20 cellular contexts compared by ENCODE assay signal in the genomic region with DNA sequence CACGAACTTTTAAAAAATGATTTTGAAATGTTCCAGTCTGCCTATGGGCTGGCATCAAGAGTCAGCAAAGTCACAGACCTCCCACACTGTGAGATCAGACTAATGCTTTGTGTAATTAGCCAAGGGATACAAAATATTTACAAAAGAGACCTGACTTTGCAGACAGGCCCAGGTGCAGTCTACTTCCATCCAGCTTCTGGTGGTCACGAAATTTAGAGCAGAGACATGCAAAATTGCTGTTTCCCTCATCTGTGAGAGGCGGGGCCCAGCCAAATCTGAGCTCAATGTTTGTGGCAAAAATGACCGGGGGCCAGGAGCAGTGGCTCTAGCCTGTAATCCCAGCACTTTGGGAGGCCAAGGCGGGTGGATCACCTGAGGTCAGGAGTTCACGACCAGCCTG.
"Had no signal": no experiment of that assay in that cellular context is flagged by ENCODE, and none has a peak within 500 bp of the region (broad histone marks: within the 10 kb centered on the region; RNA-seq: fewer than 3 reads in every experiment).

No MANE protein-coding gene starts in this region.

- H3K9ac ChIP-seq: SK-N-SH had no signal

- DNase-seq: activated CD4-positive, alpha-beta memory T cell treated with anti-CD3 and anti-CD28 coated beads for 36 hours; activated CD4-positive, alpha-beta T cell treated with anti-CD3 and anti-CD28 coated beads, Interleukin-2, amount 10 ng/mL, durations not matched to agents 7 days and 5 days; activated CD4-positive, CD25-positive, alpha-beta regulatory T cell; activated gamma-delta T cell; activated naive CD4-positive, alpha-beta T cell treated with anti-CD3 and anti-CD28 coated beads for 36 hours; activated T-cell treated with anti-CD3 and anti-CD28 coated beads for 4 hours; activated T-cell treated with anti-CD3 and anti-CD28 coated beads, Interleukin-2, amount 50 U/mL, for 48 hours; amygdala; Kasumi-1; KBM-7; NCI-H1048; NCI-H1694 treated with DMSO at 0.1 percent for 48 hours; NCI-H2029 treated with DMSO at 0.1 percent for 48 hours; NCI-H345; NCI-H510A; NCI-H526 treated with DMSO at 0.1 percent for 48 hours; RPMI8226; SK-N-SH; T-helper 1 cell had no signal

- H3K9me3 ChIP-seq: SK-N-SH had no signal

- H3K27ac ChIP-seq: VCaP had no signal

- H3K4me2 ChIP-seq: SK-N-SH had no signal
